In genomic region chr9:22055090-22055489, GRCh38 we compare ENCODE assay signal across 18 cellular contexts. TPM values are rescaled to one million over a fixed set of nuclear protein-coding genes. Genes with fewer than 3 reads are reported as not detected.
DNase-seq lines count a peak whose midpoint lies in the region; ATAC-seq, FAIRE-seq and TF ChIP-seq lines count a peak whose summit lies in the region.
"Had no signal": no experiment of that assay in that cellular context is flagged by ENCODE, and none has a peak within 500 bp of the region (broad histone marks: within the 10 kb centered on the region; RNA-seq: fewer than 3 reads in every experiment).

No MANE protein-coding gene starts in this region.

- peak overlapping the region; percentile 59 for H3K27ac Mint-ChIP-seq in astrocyte (ENCODE audit: unreplicated experiment)

- no peaks in the 10 kb centered on the region for H3K36me3 ChIP-seq in SK-N-SH (replicated peaks in 1 of 2; ENCODE audit: control insufficient read depth in 1 of 2, insufficient read depth in 2 of 2, low read length in 1 of 2)
- H3K36me3 ChIP-seq in astrocyte (ENCODE audit: insufficient read depth, low read length): peaks cover 3% of the 10 kb centered on the region
- no peaks in the 10 kb centered on the region for H3K36me3 ChIP-seq in fibroblast of lung (ENCODE audit: control insufficient read depth, insufficient read depth, low read length)

- no peak for ATAC-seq in SK-N-SH treated with all-trans-retinoic acid at 6 μM for 48 hours
- ATAC-seq in HG03571 (IDR thresholded peaks at IDR 0.05; ENCODE audit: unreplicated experiment): no peak
- ATAC-seq in HG03135 (IDR thresholded peaks at IDR 0.05; ENCODE audit: unreplicated experiment): no peak
- no peak for ATAC-seq in HG02610 (IDR thresholded peaks at IDR 0.05; ENCODE audit: unreplicated experiment)

- H3K27me3 Mint-ChIP-seq in astrocyte (ENCODE audit: low read depth, unreplicated experiment): no peaks in the 10 kb centered on the region

- no peak for TF ChIP-seq RAD21 in SK-N-SH (IDR thresholded peaks at IDR 0.05; ENCODE audit: low read length)

- 0 out of 4 replicates have a peak, but pooled peaks cover 0 to 6% of the 10 kb centered on the region in 2 experiments for H3K4me1 ChIP-seq in SK-N-SH (ENCODE audit: control insufficient read depth in 1 of 2, insufficient read depth in 2 of 2, low read depth in 1 of 2, low read length in 1 of 2)
- peaks cover 30% of the 10 kb centered on the region for H3K4me1 ChIP-seq in astrocyte (ENCODE audit: insufficient read depth, low read length)
- H3K4me1 ChIP-seq in fibroblast of lung (ENCODE audit: control insufficient read depth, extremely low read depth, insufficient read depth, low read length): peaks cover 9% of the 10 kb centered on the region

- H3K9me3 ChIP-seq in SK-N-SH (no peaks in the 10 kb centered on the region), astrocyte (ENCODE audit: insufficient read depth, low read depth, low read length) (no peaks in the 10 kb centered on the region), fibroblast of lung (ENCODE audit: control insufficient read depth, insufficient read depth, low read depth, low read length) (no peaks in the 10 kb centered on the region)

- peak; percentile 20 for FAIRE-seq in astrocyte (lab: Jason Lieb, UNC)

- H3K4me2 ChIP-seq in SK-N-SH (no peak overlapping the region), astrocyte (ENCODE audit: low read length) (no peak overlapping the region), fibroblast of lung (ENCODE audit: extremely low read depth, insufficient read depth, low read length) (peak overlapping the region; percentile 8)

- POLR2A ChIA-PET in SK-N-SH (lab: Yijun Ruan, JAX): no interaction called here

- DNase-seq in SK-N-SH (no peak), astrocyte (ENCODE audit: low read depth) (no peak), fibroblast of lung (ENCODE audit: low read depth in 2 of 2) (no peak), substantia nigra (lab: John Stamatoyannopoulos, UW) (no peak)
- DNase-seq: COR-L47, DMS153, NCI-H1092 treated with DMSO at 0.1 percent for 48 hours, NCI-H146, NCI-H2081, NCI-H446 treated with DMSO at 0.1 percent for 48 hours, SHP77 treated with DMSO at 0.1 percent for 48 hours had no signal

- no peak overlapping the region for H2AFZ ChIP-seq in SK-N-SH (ENCODE audit: low read depth)
- H2AFZ ChIP-seq in astrocyte (ENCODE audit: low read depth, low read length): no peak overlapping the region
- no peak overlapping the region for H2AFZ ChIP-seq in fibroblast of lung (ENCODE audit: low read length)

- H3K9me2 ChIP-seq in SK-N-SH: no peaks in the 10 kb centered on the region

- peaks cover 42% of the 10 kb centered on the region for H3K4me1 Mint-ChIP-seq in astrocyte (ENCODE audit: low read depth, unreplicated experiment)

- peak overlapping the region in 1 of 2 experiments; percentile 9; a peak in 1 of 4 replicates for H3K27ac ChIP-seq in SK-N-SH (ENCODE audit: low read depth in 2 of 2, low read length in 1 of 2)
- peak overlapping the region; percentile 72 for H3K27ac ChIP-seq in astrocyte (ENCODE audit: low read depth, low read length)
- no peak overlapping the region for H3K27ac ChIP-seq in fibroblast of lung (ENCODE audit: insufficient read depth, low read length)
- H3K27ac ChIP-seq in substantia nigra (ENCODE audit: low read depth, low read length, poor library complexity, severe bottlenecking): no peak overlapping the region
- H3K27ac ChIP-seq: 22Rv1 had no signal

- 0 out of 4 replicates have a peak, but pooled peaks of 1 of the 2 experiments have one; percentile 17 for TF ChIP-seq EP300 in SK-N-SH (IDR thresholded peaks at IDR 0.05; ENCODE audit: borderline replicate concordance in 1 of 2, low read depth in 1 of 2, low read length in 1 of 2)

- CTCF ChIA-PET in SK-N-SH (lab: Yijun Ruan, JAX): interaction anchor here (1.5 to 6.2 kb wide), 4 partner anchors 10 to 46 kb away, joined by 3 to 23 read pairs (median 8); partner anchors contain the start of gene CDKN2B

- H3K9ac ChIP-seq in SK-N-SH (no peak overlapping the region), astrocyte (ENCODE audit: low read length) (peak overlapping the region; percentile 51), fibroblast of lung (ENCODE audit: insufficient read depth, low read length) (no peak overlapping the region)

- H3K4me3 ChIP-seq in SK-N-SH (ENCODE audit: low read depth in 2 of 2, low read length in 1 of 2) (no peak overlapping the region), astrocyte (ENCODE audit: insufficient read depth, low read depth, low read length) (no peak overlapping the region), fibroblast of lung (replicated peaks in 1 of 4; ENCODE audit: control extremely low read depth in 1 of 4, insufficient read depth in 1 of 4, low read depth in 3 of 4, low read length in 4 of 4) (no peak overlapping the region)

- no peak overlapping the region for H3K4me3 Mint-ChIP-seq in astrocyte (ENCODE audit: unreplicated experiment)

- H4K20me1 ChIP-seq in SK-N-SH (ENCODE audit: insufficient read depth): no peaks in the 10 kb centered on the region
- H4K20me1 ChIP-seq in astrocyte (ENCODE audit: insufficient read depth, low read length): no peaks in the 10 kb centered on the region
- no peaks in the 10 kb centered on the region for H4K20me1 ChIP-seq in fibroblast of lung (ENCODE audit: control insufficient read depth, extremely low read depth, insufficient read depth, low read length)

- H3F3A ChIP-seq in SK-N-SH (replicated peaks; ENCODE audit: insufficient read depth): peaks cover 30% of the 10 kb centered on the region

- H3K9me3 Mint-ChIP-seq in astrocyte (ENCODE audit: unreplicated experiment): peaks cover 8% of the 10 kb centered on the region

- no peaks in the 10 kb centered on the region for H3K79me2 ChIP-seq in SK-N-SH (ENCODE audit: insufficient read depth)
- no peaks in the 10 kb centered on the region for H3K79me2 ChIP-seq in astrocyte (ENCODE audit: insufficient read depth, low read length)
- H3K79me2 ChIP-seq in fibroblast of lung (ENCODE audit: control insufficient read depth, insufficient read depth, low read length): no peaks in the 10 kb centered on the region

- H3K27me3 ChIP-seq in SK-N-SH (ENCODE audit: insufficient read depth): no peaks in the 10 kb centered on the region
- H3K27me3 ChIP-seq in astrocyte (ENCODE audit: insufficient read depth, low read length): no peaks in the 10 kb centered on the region
- H3K27me3 ChIP-seq in fibroblast of lung (ENCODE audit: control insufficient read depth, insufficient read depth, low read length): no peaks in the 10 kb centered on the region

- peaks cover 5% of the 10 kb centered on the region for H3K36me3 Mint-ChIP-seq in astrocyte (ENCODE audit: low read depth, unreplicated experiment)

- TF ChIP-seq CTCF in SK-N-SH (IDR thresholded peaks at IDR 0.05): no peak
- no peak for TF ChIP-seq CTCF in astrocyte (IDR thresholded peaks at IDR 0.05; ENCODE audit: insufficient read depth, low read depth, low read length)
- TF ChIP-seq CTCF in fibroblast of lung (conservative IDR thresholded peaks at IDR 0.05 in 1 of 2, IDR thresholded peaks at IDR 0.05 in 1 of 2; ENCODE audit: low read depth in 1 of 2, low read length in 2 of 2): no peak

TF ChIP-seq in SK-N-SH, 30 proteins besides CTCF, POLR2A, EP300 and RAD21 (continues in another document):
- TF ChIP-seq TEAD4 (IDR thresholded peaks at IDR 0.05; ENCODE audit: borderline replicate concordance, insufficient read depth) (no peak), NRF1 (IDR thresholded peaks at IDR 0.05; ENCODE audit: low read depth, low read length) (no peak), TAF1 (IDR thresholded peaks at IDR 0.05; ENCODE audit: borderline replicate concordance, low read depth, low read length) (no peak), GABPA (IDR thresholded peaks at IDR 0.05; ENCODE audit: low read depth) (no peak), TCF12 (IDR thresholded peaks at IDR 0.05) (0 out of 2 replicates have a peak, but pooled peaks have one; percentile 32), FOSL2 (IDR thresholded peaks at IDR 0.05; ENCODE audit: borderline replicate concordance, low read depth) (peak; percentile 42; the same call in 1 of the 2 replicates), JUND (IDR thresholded peaks at IDR 0.05) (peak; percentile 28; the same call in 1 of the 2 replicates), FOXJ3 (CRISPR knock-in tag; IDR thresholded peaks at IDR 0.05) (no peak), RXRA (IDR thresholded peaks at IDR 0.05; ENCODE audit: borderline replicate concordance, low read depth) (no peak), EZH2phosphoT487 (IDR thresholded peaks at IDR 0.05; ENCODE audit: borderline replicate concordance, low read depth) (no peak)

TF ChIP-seq in SK-N-SH treated with all-trans-retinoic acid at 6 μM for 48 hours, 23 proteins besides CTCF, POLR2A, EP300 and RAD21 (continues in another document):
- TF ChIP-seq OSR1 (CRISPR knock-in tag; IDR thresholded peaks at IDR 0.05): no peak
- no peak for TF ChIP-seq TSHZ2 (CRISPR knock-in tag; IDR thresholded peaks at IDR 0.05)
- TF ChIP-seq ZC3H10 (CRISPR knock-in tag; IDR thresholded peaks at IDR 0.05): no peak

RNA-seq across cellular contexts. Expression of gene CDKN2B, which starts 46.0 kb away (rescaled TPM):
- 6.3 and 6.4 TPM in 2 replicates for polyA plus RNA-seq in SK-N-SH (2012; rRNA removed)
- polyA plus RNA-seq in SK-N-SH (2012; cell fraction: cytosol; rRNA removed): 6.8 and 6.9 TPM in 2 replicates
- 12.6 and 14.9 TPM in 2 replicates for polyA plus RNA-seq in SK-N-SH (2012; cell fraction: nucleus; rRNA removed)
- total RNA-seq in astrocyte: 306 and 314 TPM in 2 replicates
- total RNA-seq in fibroblast of lung: 29.0 and 44.9 TPM in 2 replicates
- 13.8 and 22.6 TPM in 2 replicates for polyA plus RNA-seq in fibroblast of lung
- polyA plus RNA-seq in fibroblast of lung (2012): 10.8 and 18.3 TPM in 2 replicates
- polyA minus RNA-seq in fibroblast of lung (ENCODE audit: low replicate concordance): 6.2 and 14.0 TPM in 2 replicates
- total RNA-seq: Daoy, H4 had no signal
